In genomic region chr2:86102157-86102556, GRCh38 we compare ENCODE assay signal across 1 cellular context.
TF ChIP-seq lines count a peak whose summit lies in the region.

No MANE protein-coding gene starts in this region.

TF ChIP-seq in HepG2, 621 proteins besides CTCF, POLR2A, EP300 and RAD21:
- TF ChIP-seq ZNF7 (CRISPR knock-in tag; IDR thresholded peaks at IDR 0.05): peak; percentile 96
- no peak for TF ChIP-seq ATF7 (IDR thresholded peaks at IDR 0.05)
- no peak for TF ChIP-seq ATF7 (CRISPR knock-in tag; IDR thresholded peaks at IDR 0.05)
